ENCODE assay signal across 12 cellular contexts in genomic region chr10:62231371-62231770, GRCh38. TPM values are rescaled to one million over a fixed set of nuclear protein-coding genes. Genes with fewer than 3 reads are reported as not detected.
A peak's percentile ranks its signal among the peaks of the same experiment; 100 is the strongest.
DNase-seq lines count a peak whose midpoint lies in the region; ATAC-seq and TF ChIP-seq lines count a peak whose summit lies in the region.
"Had no signal": no experiment of that assay in that cellular context is flagged by ENCODE, and none has a peak within 500 bp of the region (broad histone marks: within the 10 kb centered on the region; RNA-seq: fewer than 3 reads in every experiment).

No MANE protein-coding gene starts in this region.

- H3K27ac ChIP-seq in SJCRH30, result peak overlapping the region; percentile 26
- peak overlapping the region; percentile 66 for H3K27ac ChIP-seq in fibroblast of lung (ENCODE audit: insufficient read depth, low read length)
- H3K27ac ChIP-seq: WERI-Rb-1 had no signal

- H3K9me3 ChIP-seq in SJCRH30 (replicated peaks) (no peaks in the 10 kb centered on the region), fibroblast of lung (ENCODE audit: control insufficient read depth, insufficient read depth, low read depth, low read length) (no peaks in the 10 kb centered on the region)

- no peak overlapping the region for H2AFZ ChIP-seq in fibroblast of lung (ENCODE audit: low read length)

- TF ChIP-seq CTCF in fibroblast of lung (conservative IDR thresholded peaks at IDR 0.05 in 1 of 2, IDR thresholded peaks at IDR 0.05 in 1 of 2; ENCODE audit: low read depth in 1 of 2, low read length in 2 of 2), result no peak

- no peak for ATAC-seq in GM18909 (IDR thresholded peaks at IDR 0.05; ENCODE audit: poor library complexity, unreplicated experiment)
- ATAC-seq in HG02759 (IDR thresholded peaks at IDR 0.05; ENCODE audit: unreplicated experiment), result no peak

- H3K4me1 ChIP-seq in SJCRH30 (peaks cover 11% of the 10 kb centered on the region), fibroblast of lung (ENCODE audit: control insufficient read depth, extremely low read depth, insufficient read depth, low read length) (peaks cover 15% of the 10 kb centered on the region)

- no peak overlapping the region for H3K4me3 ChIP-seq in SJCRH30
- no peak overlapping the region for H3K4me3 ChIP-seq in fibroblast of lung (replicated peaks in 1 of 4; ENCODE audit: control extremely low read depth in 1 of 4, insufficient read depth in 1 of 4, low read depth in 3 of 4, low read length in 4 of 4)

- H3K36me3 ChIP-seq in SJCRH30, result peaks cover 12% of the 10 kb centered on the region
- no peaks in the 10 kb centered on the region for H3K36me3 ChIP-seq in fibroblast of lung (ENCODE audit: control insufficient read depth, insufficient read depth, low read length)

- no peaks in the 10 kb centered on the region for H3K27me3 ChIP-seq in SJCRH30
- H3K27me3 ChIP-seq in fibroblast of lung (ENCODE audit: control insufficient read depth, insufficient read depth, low read length), result no peaks in the 10 kb centered on the region

- no peak overlapping the region for H3K9ac ChIP-seq in fibroblast of lung (ENCODE audit: insufficient read depth, low read length)

- DNase-seq in GM04504 (ENCODE audit: low read depth) (peak; percentile 37), SJCRH30 (peak in 1 of 2 experiments; percentile 3), fibroblast of lung (ENCODE audit: low read depth in 2 of 2) (peak; percentile 85 to 94), pulmonary artery endothelial cell (ENCODE audit: low read depth, low spot score) (peak; percentile 49), NCI-H2081 treated with DMSO at 0.1 percent for 48 hours (lab: John Stamatoyannopoulos, UW) (no peak)
- DNase-seq in activated CD4-positive, alpha-beta T cell treated with anti-CD3 and anti-CD28 coated beads, Interleukin-2, amount 50 U/mL, for 1 hour, result no peak
- DNase-seq: activated gamma-delta T cell, H9, NCI-H1694, WERI-Rb-1 had no signal

- H4K20me1 ChIP-seq in fibroblast of lung (ENCODE audit: control insufficient read depth, extremely low read depth, insufficient read depth, low read length), result no peaks in the 10 kb centered on the region

- no peaks in the 10 kb centered on the region for H3K79me2 ChIP-seq in fibroblast of lung (ENCODE audit: control insufficient read depth, insufficient read depth, low read length)

- H3K4me2 ChIP-seq in fibroblast of lung (ENCODE audit: extremely low read depth, insufficient read depth, low read length), result peak overlapping the region; percentile 66

RNA-seq across cellular contexts. Expression of gene RTKN2, which starts 37.3 kb away (rescaled TPM):
- 11.7 and 13.3 TPM in 2 replicates for total RNA-seq in SJCRH30 (2014; rRNA removed; shearing (Covaris generic))
- total RNA-seq in fibroblast of lung, result 0.51 and 1.2 TPM in 2 replicates
- 1.1 and 2.9 TPM in 2 replicates for polyA plus RNA-seq in fibroblast of lung
- polyA plus RNA-seq in fibroblast of lung (2012), result 0.99 and 2.4 TPM in 2 replicates
- 0.19 and 0.27 TPM in 2 replicates for polyA minus RNA-seq in fibroblast of lung (ENCODE audit: low replicate concordance)
- 0.49 and 0.92 TPM in 2 replicates for total RNA-seq in pulmonary artery endothelial cell

Comparison
In these comparisons a context has a peak if more than half of its experiments do, and no peak if none do; other contexts are left out.
1. DNase-seq: peak in GM04504 (single experiment), fibroblast of lung (2 of 2) and pulmonary artery endothelial cell (single experiment); none in activated CD4-positive, alpha-beta T cell treated with anti-CD3 and anti-CD28 coated beads, Interleukin-2, amount 50 U/mL, for 1 hour (single experiment) and NCI-H2081 treated with DMSO at 0.1 percent for 48 hours (single experiment).